21 cellular contexts compared by ENCODE assay signal in the genomic region with DNA sequence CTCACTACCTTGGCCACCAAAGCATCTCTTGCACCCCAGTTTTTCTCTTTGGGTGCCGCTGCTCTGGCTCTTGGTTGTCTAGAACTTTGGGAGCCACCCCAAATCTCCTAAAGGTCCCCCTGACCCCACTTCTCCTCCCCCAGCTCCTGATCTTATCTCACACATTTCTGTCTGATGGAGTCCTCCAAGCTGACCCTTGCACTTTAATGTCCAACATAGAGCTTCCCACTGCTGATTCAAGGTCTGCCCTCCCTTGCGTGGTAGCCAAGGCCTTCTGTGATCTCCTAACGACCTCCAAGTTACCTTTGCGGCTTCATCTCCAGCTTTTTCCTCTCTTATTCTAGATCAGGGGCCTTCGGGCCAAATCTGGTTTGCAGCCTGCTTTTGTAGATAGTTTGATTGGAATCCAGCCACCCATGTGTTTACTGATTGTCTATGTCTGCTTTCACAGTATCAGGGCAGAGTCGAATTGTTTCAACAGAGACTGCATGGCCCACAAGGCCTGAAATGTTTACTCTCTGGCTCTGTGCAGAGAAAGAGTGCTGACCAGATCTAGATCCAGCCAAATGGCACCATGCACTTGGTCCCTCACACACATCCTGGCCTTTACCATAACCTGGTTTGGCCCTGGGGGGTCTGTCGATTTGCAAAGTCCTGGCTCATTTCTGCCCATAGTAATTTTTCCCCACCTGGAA.
DNase-seq lines count a peak whose midpoint lies in the region; ATAC-seq, FAIRE-seq and TF ChIP-seq lines count a peak whose summit lies in the region.
"Had no signal": no experiment of that assay in that cellular context is flagged by ENCODE, and none has a peak within 500 bp of the region (broad histone marks: within the 10 kb centered on the region; RNA-seq: fewer than 3 reads in every experiment).

No MANE protein-coding gene starts in this region.

- H3K36me3 ChIP-seq in right lobe of liver (no peaks in the 10 kb centered on the region), aorta (ENCODE audit: control insufficient read depth in 1 of 2, insufficient read depth in 2 of 2, low read length in 1 of 2) (no peaks in the 10 kb centered on the region)
- H3K36me3 ChIP-seq: SJCRH30 had no signal

- no peaks in the 10 kb centered on the region for H3K9me3 ChIP-seq in right lobe of liver
- H3K9me3 ChIP-seq in aorta (ENCODE audit: control insufficient read depth, low read length), result no peaks in the 10 kb centered on the region
- H3K9me3 ChIP-seq: A549, SJCRH30 had no signal

- in situ Hi-C loops in G401 (cut with HindIII; ENCODE audit: low sequenced_read_pairs), result no loop called here

- FAIRE-seq in RCC 7860 (lab: Jason Lieb, UNC), result no peak
- FAIRE-seq: A549, GM18507, HTR-8/SVneo had no signal

- no peak overlapping the region for H3K4me3 ChIP-seq in dorsolateral prefrontal cortex
- no peak overlapping the region for H3K4me3 ChIP-seq in right lobe of liver
- no peak overlapping the region for H3K4me3 ChIP-seq in aorta (ENCODE audit: low read length in 2 of 2)
- H3K4me3 ChIP-seq: A549, SJCRH30 had no signal

- H3K27ac ChIP-seq in dorsolateral prefrontal cortex (peak overlapping the region in 39 of 59 donors; percentile 4 to 78 (median 46)), right lobe of liver (peak overlapping the region; percentile 63 to 80 (median 76)), aorta (ENCODE audit: low read depth in 1 of 2, low read length in 2 of 2) (no peak overlapping the region)
- H3K27ac ChIP-seq: A549, SJCRH30 had no signal

- 13% methylated on average over 7 of the region's 7 CpGs for WGBS in right lobe of liver (ENCODE audit: insufficient coverage, low coverage, low lambda C conversion rate, missing lambda C conversion rate)
- WGBS in aorta, 2 donors, result 45 to 51% methylated on average over 7 of the region's 7 CpGs

- DNase-seq in G401 (ENCODE audit: low spot score) (peak; percentile 8), dorsolateral prefrontal cortex (no peak), right lobe of liver (peak; percentile 28 to 83 (median 63)), aorta (no peak), NCI-H1092 treated with DMSO at 0.1 percent for 48 hours (lab: John Stamatoyannopoulos, UW) (no peak), RCC 7860 (ENCODE audit: low spot score) (no peak)
- DNase-seq: CD4-positive, alpha-beta memory T cell; COR-L47; GOT3; HCEC 1CT; KBM-7; NCI-H2081 treated with DMSO at 0.1 percent for 48 hours; NCI-H2171; PC-3 had no signal

- intact Hi-C loops in dorsolateral prefrontal cortex (cut with DNase I), result loop anchor here (2.0 to 5.0 kb wide), 3 partner anchors 921 to 1247 kb away; partner anchors contain the start of gene GRIN2A (in 1 of the 2)
- intact Hi-C loops in right lobe of liver (cut with DNase I), result loop anchor here in 1 of 2 donors (10.0 kb wide), 1 partner anchor 925 kb away; the partner anchor contains the start of gene GRIN2A
- intact Hi-C loops in aorta (cut with DNase I), result no loop called here

- TF ChIP-seq POLR2A in right lobe of liver (IDR thresholded peaks at IDR 0.05), result no peak

- TF ChIP-seq CTCF in dorsolateral prefrontal cortex (IDR thresholded peaks at IDR 0.05 in 54 of 56, conservative IDR thresholded peaks at IDR 0.05 in 2 of 56; ENCODE audit: low read depth in 1 of 56, partially characterized antibody in 56 of 56), result no peak
- TF ChIP-seq CTCF in right lobe of liver (IDR thresholded peaks at IDR 0.05), result no peak

- H3K27me3 ChIP-seq in dorsolateral prefrontal cortex (no peaks in the 10 kb centered on the region), right lobe of liver (no peaks in the 10 kb centered on the region), aorta (ENCODE audit: control insufficient read depth in 1 of 2, insufficient read depth in 2 of 2, low read length in 1 of 2) (no peaks in the 10 kb centered on the region)
- H3K27me3 ChIP-seq: SJCRH30 had no signal

- ATAC-seq in right lobe of liver (peak; percentile 95), aorta (ENCODE audit: low FRiP score) (peak; percentile 53), GM19397 (IDR thresholded peaks at IDR 0.05; ENCODE audit: unreplicated experiment) (no peak)
- ATAC-seq: PC-3, Right ventricle myocardium inferior, SK-N-SH treated with all-trans-retinoic acid at 6 μM for 48 hours had no signal

- peaks cover 0 to 23% (median 11%) of the 10 kb centered on the region in 4 donors for H3K4me1 ChIP-seq in right lobe of liver
- H3K4me1 ChIP-seq in aorta (ENCODE audit: control insufficient read depth in 1 of 2, insufficient read depth in 2 of 2, low read length in 2 of 2), result no peaks in the 10 kb centered on the region
- H3K4me1 ChIP-seq: A549 had no signal

Comparison
In these comparisons a context has a peak if more than half of its experiments do, and no peak if none do; other contexts are left out.
1. DNase-seq: peak in G401 (single experiment) and right lobe of liver (3 of 3); none in dorsolateral prefrontal cortex (0 of 10), aorta (0 of 2), NCI-H1092 treated with DMSO at 0.1 percent for 48 hours (single experiment) and RCC 7860 (single experiment).
2. H3K27ac ChIP-seq: peak in dorsolateral prefrontal cortex (39 of 59) and right lobe of liver (3 of 3); none in aorta (0 of 2).
3. intact Hi-C loops: an anchor here in dorsolateral prefrontal cortex (2.0 to 5.0 kb wide); none called in aorta.